ENCODE assay signal across 9 cellular contexts in genomic region chr11:70272009-70272408, GRCh38. TPM values are rescaled to one million over a fixed set of nuclear protein-coding genes. Genes with fewer than 3 reads are reported as not detected.
DNase-seq lines count a peak whose midpoint lies in the region; TF ChIP-seq lines count a peak whose summit lies in the region.
"Had no signal": no experiment of that assay in that cellular context is flagged by ENCODE, and none has a peak within 500 bp of the region (broad histone marks: within the 10 kb centered on the region; RNA-seq: fewer than 3 reads in every experiment).

No MANE protein-coding gene starts in this region.

- peak overlapping the region; percentile 4 for H3K4me2 ChIP-seq in mesendoderm (ENCODE audit: low read length)

- no peak overlapping the region for H2BK120ac ChIP-seq in mesendoderm (ENCODE audit: low read depth, low read length)

- peaks cover 14% of the 10 kb centered on the region; the same call in 1 of the 2 replicates for H3K36me3 ChIP-seq in ACC112 (ENCODE audit: insufficient read depth, low read length)
- peaks cover 27% of the 10 kb centered on the region for H3K36me3 ChIP-seq in adipocyte (ENCODE audit: control insufficient read depth, insufficient read depth, low read length, severe bottlenecking)
- peaks cover 12% of the 10 kb centered on the region for H3K36me3 ChIP-seq in mesendoderm (ENCODE audit: control insufficient read depth, insufficient read depth, low read length)
- peaks cover 13 to 29% (median 15%) of the 10 kb centered on the region in 3 donors for H3K36me3 ChIP-seq in tibial artery

- peak overlapping the region; percentile 69 for H3K9ac ChIP-seq in adipocyte (ENCODE audit: low read length)
- peak overlapping the region; percentile 33 for H3K9ac ChIP-seq in mesendoderm (ENCODE audit: low read length)

- TF ChIP-seq CTCF in HFF-Myc (IDR thresholded peaks at IDR 0.05; ENCODE audit: low read depth, low read length, missing control alignments) (no peak), tibial artery (IDR thresholded peaks at IDR 0.05) (no peak)

- DNase-seq in HFF-Myc (ENCODE audit: extremely low read depth, low read depth): no peak
- no peak for DNase-seq in adipocyte (ENCODE audit: low read depth)
- no peak for DNase-seq in mesendoderm
- no peak for DNase-seq in DMS153 (lab: John Stamatoyannopoulos, UW)
- no peak for DNase-seq in NCI-H1105 treated with DMSO at 0.1 percent for 48 hours (lab: John Stamatoyannopoulos, UW)
- DNase-seq in AG08395 (ENCODE audit: low spot score): no peak
- DNase-seq in tibial artery: no peak
- DNase-seq: NCI-H1417 treated with DMSO at 0.1 percent for 48 hours had no signal

- intact Hi-C loops in tibial artery (cut with DNase I; ENCODE audit: low total_unique reads): loop anchor here (10.0 kb wide), 1 partner anchor 67 kb away; the partner anchor contains the start of gene FADD

- H3K4me3 ChIP-seq in ACC112 (ENCODE audit: low read depth, low read length) (peak overlapping the region; percentile 91), HFF-Myc (replicated peaks; ENCODE audit: low read depth, low read length) (peak overlapping the region; percentile 83), adipocyte (ENCODE audit: low read length) (peak overlapping the region; percentile 96), mesendoderm (ENCODE audit: low read length) (no peak overlapping the region), tibial artery (peak overlapping the region in 1 of 2 donors; percentile 88)

- no peak overlapping the region for H2BK5ac ChIP-seq in mesendoderm (ENCODE audit: low read length)

- H3K18ac ChIP-seq in mesendoderm (ENCODE audit: low read length): no peak overlapping the region

- H3K23ac ChIP-seq in mesendoderm (ENCODE audit: low read length): no peak overlapping the region

- H4K5ac ChIP-seq in mesendoderm (ENCODE audit: low read length): no peak overlapping the region

- peak overlapping the region; percentile 50 for H3K56ac ChIP-seq in mesendoderm (ENCODE audit: low read length)

- H3K9me3 ChIP-seq in adipocyte (ENCODE audit: control insufficient read depth, low read length) (no peaks in the 10 kb centered on the region), tibial artery (no peaks in the 10 kb centered on the region)

- peaks cover 12% of the 10 kb centered on the region for H3K4me1 ChIP-seq in ACC112 (ENCODE audit: control insufficient read depth, insufficient read depth, low read length, unreplicated experiment)
- peaks cover 17% of the 10 kb centered on the region for H3K4me1 ChIP-seq in adipocyte (ENCODE audit: control insufficient read depth, insufficient read depth, low read length)
- H3K4me1 ChIP-seq in mesendoderm (ENCODE audit: control insufficient read depth, low read depth, low read length): peaks cover 4% of the 10 kb centered on the region
- H3K4me1 ChIP-seq in tibial artery: peaks cover 0 to 27% (median 12%) of the 10 kb centered on the region in 4 donors

- no CpG with 5 or more reads among the region's 7 CpGs for WGBS in mesendoderm (ENCODE audit: extremely low coverage, insufficient coverage, low lambda C conversion rate)

- no peak overlapping the region for H2AFZ ChIP-seq in ACC112 (ENCODE audit: low read length, unreplicated experiment)

- H3K4ac ChIP-seq in mesendoderm (ENCODE audit: low read depth, low read length): no peak overlapping the region

- H3K27me3 ChIP-seq in ACC112 (ENCODE audit: insufficient read depth, low read length) (peaks cover 4% of the 10 kb centered on the region; the same call in 1 of the 2 replicates), adipocyte (replicated peaks; ENCODE audit: control insufficient read depth, insufficient read depth, low read length) (no peaks in the 10 kb centered on the region), mesendoderm (ENCODE audit: insufficient read depth, low read length, poor library complexity) (no peaks in the 10 kb centered on the region), tibial artery (no peaks in the 10 kb centered on the region)

- H3K79me2 ChIP-seq in ACC112 (ENCODE audit: control insufficient read depth, insufficient read depth, low read length, unreplicated experiment) (peaks cover 54% of the 10 kb centered on the region), mesendoderm (ENCODE audit: control insufficient read depth, insufficient read depth, low read length) (peaks cover 41% of the 10 kb centered on the region)

- H2AK5ac ChIP-seq in mesendoderm (ENCODE audit: low read length): no peak overlapping the region

- no peak overlapping the region for H2BK15ac ChIP-seq in mesendoderm (replicated peaks; ENCODE audit: low read depth)

- peaks cover 16% of the 10 kb centered on the region for H3K79me1 ChIP-seq in mesendoderm (ENCODE audit: low read length)

- H3K27ac ChIP-seq in ACC112 (ENCODE audit: low read depth, low read length) (no peak overlapping the region), mesendoderm (ENCODE audit: low read depth, low read length) (no peak overlapping the region), tibial artery (no peak overlapping the region)

- no peak overlapping the region for H4K8ac ChIP-seq in mesendoderm (ENCODE audit: low read depth, low read length)

RNA-seq across cellular contexts. Expression of gene PPFIA1, which starts 1.5 kb away (rescaled TPM):
- polyA plus RNA-seq in mesendoderm (2013, experiment 1 of 2): 43.8 TPM
- polyA plus RNA-seq in mesendoderm (2013, experiment 2 of 2): 45.8 TPM
